Comparison of ENCODE assay signal across 1 cellular context in genomic region chr2:48725696-48726494, GRCh38.
TF ChIP-seq lines count a peak whose summit lies in the region.

No MANE protein-coding gene starts in this region.

TF ChIP-seq in H1, 55 proteins besides CTCF, POLR2A, EP300 and RAD21 (continued from another document):
- TF ChIP-seq CHD7 (IDR thresholded peaks at IDR 0.05; ENCODE audit: insufficient replicate concordance, low read length) = no peak
- no peak for TF ChIP-seq SIX5 (IDR thresholded peaks at IDR 0.05; ENCODE audit: low read depth, low read length)
- no peak for TF ChIP-seq CHD2 (IDR thresholded peaks at IDR 0.05; ENCODE audit: low read length)
- TF ChIP-seq HDAC2 (IDR thresholded peaks at IDR 0.05; ENCODE audit: borderline replicate concordance in 1 of 2, low read depth in 2 of 2, low read length in 2 of 2) = no peak
- TF ChIP-seq JUND (IDR thresholded peaks at IDR 0.05; ENCODE audit: low read length) = no peak
- no peak for TF ChIP-seq TAF1 (IDR thresholded peaks at IDR 0.05; ENCODE audit: low read depth, low read length)
